24 cellular contexts compared by ENCODE assay signal in genomic region chr13:39607876-39608275, GRCh38.
"Had no signal": no experiment of that assay in that cellular context is flagged by ENCODE, and none has a peak within 500 bp of the region (broad histone marks: within the 10 kb centered on the region; RNA-seq: fewer than 3 reads in every experiment).

No MANE protein-coding gene starts in this region.

- H3K36me3 ChIP-seq: colonic mucosa, esophagus muscularis mucosa, esophagus squamous epithelium, gastrocnemius medialis, gastroesophageal sphincter, heart left ventricle, heart right ventricle had no signal

- H3K9me3 Mint-ChIP-seq: dendritic cell treated with granulocyte-macrophage colony-stimulating factor and Interleukin-4, amounts not matched to agents 40 ng/mL and 50 ng/mL, for 4 days; effector memory CD8-positive, alpha-beta T cell; endodermal cell had no signal

- H3K27ac ChIP-seq: colonic mucosa, coronary artery, dorsolateral prefrontal cortex, epithelial cell of prostate, esophagus muscularis mucosa, esophagus squamous epithelium, foreskin keratinocyte, gastrocnemius medialis, gastroesophageal sphincter, heart left ventricle, heart right ventricle had no signal

- H3K27ac Mint-ChIP-seq: dendritic cell treated with granulocyte-macrophage colony-stimulating factor and Interleukin-4, amounts not matched to agents 40 ng/mL and 50 ng/mL, for 4 days; effector memory CD8-positive, alpha-beta T cell; endodermal cell had no signal

- DNase-seq: colonic mucosa; cortex of kidney; dermis blood vessel endothelial cell; dorsolateral prefrontal cortex; effector CD4-positive, alpha-beta T cell; effector CD8-positive, alpha-beta T cell; effector memory CD4-positive, alpha-beta T cell; effector memory CD8-positive, alpha-beta T cell; endodermal cell; erythroblast; esophagus squamous epithelium; foreskin fibroblast; foreskin keratinocyte; gastrocnemius medialis; glutamatergic neuron; head of caudate nucleus; heart left ventricle; heart right ventricle had no signal

- H3K4me3 ChIP-seq: colonic mucosa, coronary artery, dorsolateral prefrontal cortex, esophagus muscularis mucosa, esophagus squamous epithelium, gastrocnemius medialis, gastroesophageal sphincter, heart left ventricle, heart right ventricle had no signal

- H3K9me3 ChIP-seq: colonic mucosa, esophagus muscularis mucosa, esophagus squamous epithelium, gastrocnemius medialis, gastroesophageal sphincter, heart left ventricle, heart right ventricle had no signal

- H3K4me3 Mint-ChIP-seq: dendritic cell treated with granulocyte-macrophage colony-stimulating factor and Interleukin-4, amounts not matched to agents 40 ng/mL and 50 ng/mL, for 4 days; effector memory CD8-positive, alpha-beta T cell; endodermal cell had no signal

- H3K4me1 ChIP-seq: colonic mucosa, foreskin keratinocyte had no signal

- ATAC-seq: effector memory CD8-positive, alpha-beta T cell; esophagus mucosa; foreskin keratinocyte; gastrocnemius medialis; gastroesophageal sphincter; heart left ventricle; heart right ventricle had no signal

- H3K27me3 ChIP-seq: dorsolateral prefrontal cortex, esophagus muscularis mucosa, foreskin keratinocyte, gastroesophageal sphincter had no signal
